In genomic region chr3:126315916-126316514, GRCh38 we compare ENCODE assay signal across 26 cellular contexts. TPM values are rescaled to one million over a fixed set of nuclear protein-coding genes. Genes with fewer than 3 reads are reported as not detected.
DNase-seq lines count a peak whose midpoint lies in the region; ATAC-seq and TF ChIP-seq lines count a peak whose summit lies in the region.
"Had no signal": no experiment of that assay in that cellular context is flagged by ENCODE, and none has a peak within 500 bp of the region (broad histone marks: within the 10 kb centered on the region; RNA-seq: fewer than 3 reads in every experiment).

No MANE protein-coding gene starts in this region.

- H3K79me2 ChIP-seq in H9 (ENCODE audit: insufficient read depth, low read length): no peaks in the 10 kb centered on the region

- H3K18ac ChIP-seq in H9 (ENCODE audit: insufficient read length, low read depth, low read length): peak overlapping the region; percentile 1

- H3K23me2 ChIP-seq in H9 (ENCODE audit: insufficient read length, low read depth, low read length, poor library complexity, severe bottlenecking): no peaks in the 10 kb centered on the region

- H2BK5ac ChIP-seq in H9 (ENCODE audit: insufficient read length, low read length): no peak overlapping the region

- H2AK5ac ChIP-seq in H9 (ENCODE audit: insufficient read length, low read length): no peak overlapping the region

- TF ChIP-seq EP300 in suprapubic skin (IDR thresholded peaks at IDR 0.05): no peak

- H2BK15ac ChIP-seq in H9 (ENCODE audit: low read depth, low read length): no peak overlapping the region

- no peak overlapping the region for H3K4me3 Mint-ChIP-seq in H9
- no peak overlapping the region for H3K4me3 Mint-ChIP-seq in endodermal cell
- H3K4me3 Mint-ChIP-seq in nephron: no peak overlapping the region
- H3K4me3 Mint-ChIP-seq in stimulated activated naive CD8-positive, alpha-beta T cell treated with anti-CD3 and anti-CD28 coated beads, Interleukin-15, amount 100 ng/mL, for 72 hours: no peak overlapping the region
- H3K4me3 Mint-ChIP-seq in glutamatergic neuron (ENCODE audit: unreplicated experiment): no peak overlapping the region
- H3K4me3 Mint-ChIP-seq: activated naive CD4-positive, alpha-beta T cell treated with anti-CD3 and anti-CD28 coated beads for 36 hours; mesothelial cell of epicardium; naive thymus-derived CD4-positive, alpha-beta T cell; T-cell had no signal

- no peak overlapping the region for H3K9ac ChIP-seq in H9 (ENCODE audit: extremely low read depth, insufficient read length, low read length)
- no peak overlapping the region for H3K9ac ChIP-seq in endodermal cell (ENCODE audit: extremely low read depth, low read length, poor library complexity, severe bottlenecking)

- H3K4me3 ChIP-seq in endodermal cell (ENCODE audit: low read length): no peak overlapping the region
- no peak overlapping the region for H3K4me3 ChIP-seq in suprapubic skin
- H3K4me3 ChIP-seq: esophagus squamous epithelium, left lung, MG63, SJSA1 had no signal

- H3K9me3 ChIP-seq in H9 (ENCODE audit: control insufficient read depth, low read depth, low read length) (no peaks in the 10 kb centered on the region), endodermal cell (ENCODE audit: control insufficient read depth, low read length) (no peaks in the 10 kb centered on the region), suprapubic skin (no peaks in the 10 kb centered on the region)
- H3K9me3 ChIP-seq: BE2C, esophagus squamous epithelium, left lung, MG63, SJSA1 had no signal

- peak; percentile 37 for ATAC-seq in stimulated activated naive CD8-positive, alpha-beta T cell treated with anti-CD3 and anti-CD28 coated beads, Interleukin-15, amount 100 ng/mL, for 72 hours
- ATAC-seq in GM18861 (IDR thresholded peaks at IDR 0.05; ENCODE audit: unreplicated experiment): no peak
- ATAC-seq: left lung, T-cell had no signal

- no peak overlapping the region for H3K23ac ChIP-seq in H9 (ENCODE audit: insufficient read length, low read depth, low read length)

- no peak overlapping the region for H4K8ac ChIP-seq in H9 (replicated peaks; ENCODE audit: insufficient read length, low read depth, low read length)

- H3K36me3 ChIP-seq in endodermal cell (ENCODE audit: control insufficient read depth, insufficient read depth, low read length) (no peaks in the 10 kb centered on the region), suprapubic skin (no peaks in the 10 kb centered on the region)
- H3K36me3 ChIP-seq: BE2C, esophagus squamous epithelium, left lung, MG63, SJSA1 had no signal

- peaks cover 4% of the 10 kb centered on the region in 2 experiments; a peak in 4 of 5 replicates for H3K9me3 Mint-ChIP-seq in H9
- peaks cover 1% of the 10 kb centered on the region for H3K9me3 Mint-ChIP-seq in endodermal cell
- H3K9me3 Mint-ChIP-seq in nephron: peaks cover 14% of the 10 kb centered on the region
- H3K9me3 Mint-ChIP-seq in stimulated activated naive CD8-positive, alpha-beta T cell treated with anti-CD3 and anti-CD28 coated beads, Interleukin-15, amount 100 ng/mL, for 72 hours: no peaks in the 10 kb centered on the region
- peaks cover under 1% of the 10 kb centered on the region for H3K9me3 Mint-ChIP-seq in glutamatergic neuron (ENCODE audit: unreplicated experiment)
- H3K9me3 Mint-ChIP-seq: activated naive CD4-positive, alpha-beta T cell treated with anti-CD3 and anti-CD28 coated beads for 36 hours; T-cell had no signal

- no peaks in the 10 kb centered on the region for H3K79me1 ChIP-seq in H9 (ENCODE audit: insufficient read depth, low read depth, low read length, poor library complexity, severe bottlenecking)

- H3K27me3 ChIP-seq in H9 (ENCODE audit: insufficient read depth, low read length) (no peaks in the 10 kb centered on the region), endodermal cell (ENCODE audit: control insufficient read depth, insufficient read depth, low read length, poor library complexity, severe bottlenecking) (no peaks in the 10 kb centered on the region), suprapubic skin (no peaks in the 10 kb centered on the region)
- H3K27me3 ChIP-seq: BE2C, esophagus squamous epithelium, left lung, MG63, SJSA1 had no signal

- H3K27me3 Mint-ChIP-seq in H9 (ENCODE audit: low read depth): peaks cover 10% of the 10 kb centered on the region
- peaks cover 2% of the 10 kb centered on the region for H3K27me3 Mint-ChIP-seq in endodermal cell (ENCODE audit: insufficient read depth)
- peaks cover 11% of the 10 kb centered on the region for H3K27me3 Mint-ChIP-seq in nephron (ENCODE audit: low read depth)
- peaks cover 9% of the 10 kb centered on the region for H3K27me3 Mint-ChIP-seq in stimulated activated naive CD8-positive, alpha-beta T cell treated with anti-CD3 and anti-CD28 coated beads, Interleukin-15, amount 100 ng/mL, for 72 hours
- H3K27me3 Mint-ChIP-seq in glutamatergic neuron (ENCODE audit: unreplicated experiment): peaks cover 4% of the 10 kb centered on the region

- no peak for TF ChIP-seq POLR2A in suprapubic skin (IDR thresholded peaks at IDR 0.05)

- H3K27ac Mint-ChIP-seq in H9 (no peak overlapping the region), endodermal cell (no peak overlapping the region), nephron (peak overlapping the region in 2 of 3 experiments; percentile 14 to 45), glutamatergic neuron (ENCODE audit: unreplicated experiment) (no peak overlapping the region)
- peak overlapping the region in 1 of 2 donors; percentile 71 for H3K27ac Mint-ChIP-seq in stimulated activated naive CD8-positive, alpha-beta T cell treated with anti-CD3 and anti-CD28 coated beads, Interleukin-15, amount 100 ng/mL, for 72 hours
- H3K27ac Mint-ChIP-seq: activated naive CD4-positive, alpha-beta T cell treated with anti-CD3 and anti-CD28 coated beads for 36 hours; mesothelial cell of epicardium; naive thymus-derived CD4-positive, alpha-beta T cell; T-cell had no signal

- H3K36me3 Mint-ChIP-seq in H9 (ENCODE audit: insufficient read depth in 1 of 3, low read depth in 3 of 3): peaks cover 0 to 2% (median 0%) of the 10 kb centered on the region in 3 experiments; a peak in 1 of 7 replicates
- H3K36me3 Mint-ChIP-seq in endodermal cell (ENCODE audit: low read depth): no peaks in the 10 kb centered on the region
- H3K36me3 Mint-ChIP-seq in nephron (ENCODE audit: low read depth): no peaks in the 10 kb centered on the region
- H3K36me3 Mint-ChIP-seq in glutamatergic neuron (ENCODE audit: unreplicated experiment): peaks cover 16% of the 10 kb centered on the region
- H3K36me3 Mint-ChIP-seq: mesothelial cell of epicardium, T-cell had no signal

- no peak overlapping the region for H2AFZ ChIP-seq in H9 (ENCODE audit: low read length)

- H3K4me1 Mint-ChIP-seq in H9 (peaks cover 14 to 18% of the 10 kb centered on the region in 2 experiments), endodermal cell (peaks cover 2% of the 10 kb centered on the region), nephron (peaks cover 9% of the 10 kb centered on the region), glutamatergic neuron (ENCODE audit: low read depth, unreplicated experiment) (no peaks in the 10 kb centered on the region)
- no peaks in the 10 kb centered on the region for H3K4me1 Mint-ChIP-seq in stimulated activated naive CD8-positive, alpha-beta T cell treated with anti-CD3 and anti-CD28 coated beads, Interleukin-15, amount 100 ng/mL, for 72 hours
- H3K4me1 Mint-ChIP-seq: T-cell had no signal

- H4K20me1 ChIP-seq in H9 (ENCODE audit: control insufficient read depth, insufficient read depth, insufficient read length): no peaks in the 10 kb centered on the region

- H2BK12ac ChIP-seq in H9 (ENCODE audit: insufficient read length, low read depth, low read length): no peak overlapping the region

- H2BK120ac ChIP-seq in H9 (ENCODE audit: low read depth, low read length, poor library complexity, severe bottlenecking): no peak overlapping the region

- H3K14ac ChIP-seq in H9 (ENCODE audit: insufficient read depth, low read length): 0 out of 2 replicates have a peak overlapping the region, but pooled peaks have one; percentile 8

- H3K4me2 ChIP-seq in H9 (ENCODE audit: insufficient read depth, insufficient read length, low read length): no peak overlapping the region

- H4K5ac ChIP-seq in H9 (ENCODE audit: insufficient read length, low read depth, low read length): no peak overlapping the region

- DNase-seq in H9: peak; percentile 15
- peak; percentile 27 for DNase-seq in endodermal cell
- DNase-seq in stimulated activated naive CD8-positive, alpha-beta T cell treated with anti-CD3 and anti-CD28 coated beads, Interleukin-15, amount 100 ng/mL, for 72 hours: no peak
- DNase-seq in T-helper 2 cell: no peak
- no peak for DNase-seq in suprapubic skin (ENCODE audit: low spot score in 2 of 2)
- DNase-seq in glutamatergic neuron: no peak
- DNase-seq: activated CD4-positive, alpha-beta T cell treated with anti-CD3 and anti-CD28 coated beads, Interleukin-2, amount 50 U/mL, for 4 hours; activated CD4-positive, CD25-positive, alpha-beta regulatory T cell; activated naive CD4-positive, alpha-beta T cell treated with anti-CD3 and anti-CD28 coated beads for 36 hours; amniotic stem cell; BE2C; effector memory CD4-positive, alpha-beta T cell; esophagus squamous epithelium; KG1; MG63; naive thymus-derived CD4-positive, alpha-beta T cell; NCI-H2081; NCI-H2227 treated with DMSO at 0.1 percent for 48 hours; NCI-H748 treated with DMSO at 0.1 percent for 48 hours; substantia nigra; T-cell had no signal

- no CpG with 5 or more reads among the region's 16 CpGs for WGBS in H9 (ENCODE audit: extremely low coverage, insufficient read length, low lambda C conversion rate)
- 89 to 92% methylated on average over 7 to 16 of the region's 16 CpGs for WGBS in endodermal cell (ENCODE audit: insufficient coverage in 1 of 2, insufficient read length in 1 of 2), 2 experiments
- 82% methylated on average over 16 of the region's 16 CpGs for WGBS in suprapubic skin

- H3K27ac ChIP-seq in H9 (ENCODE audit: insufficient read length, low read depth, low read length) (no peak overlapping the region), endodermal cell (ENCODE audit: low read depth, low read length) (no peak overlapping the region), suprapubic skin (no peak overlapping the region)
- H3K27ac ChIP-seq: esophagus squamous epithelium, left lung, SJSA1 had no signal

- H4K91ac ChIP-seq in H9 (ENCODE audit: insufficient read length, low read depth, low read length): no peak overlapping the region

- TF ChIP-seq CTCF in H9 (conservative IDR thresholded peaks at IDR 0.05) (no peak), endodermal cell (conservative IDR thresholded peaks at IDR 0.05) (no peak), nephron (IDR thresholded peaks at IDR 0.05; ENCODE audit: unreplicated experiment in 3 of 3) (no peak), suprapubic skin (IDR thresholded peaks at IDR 0.05) (no peak), glutamatergic neuron (IDR thresholded peaks at IDR 0.05; ENCODE audit: partially characterized antibody, unreplicated experiment) (no peak)

- H3T11ph ChIP-seq in H9 (ENCODE audit: low read length): no peak overlapping the region

- H2BK20ac ChIP-seq in H9 (ENCODE audit: low read depth, low read length, poor library complexity, severe bottlenecking): no peak overlapping the region

- H3K4ac ChIP-seq in H9 (ENCODE audit: low read depth, low read length): no peak overlapping the region

- H3K56ac ChIP-seq in H9 (ENCODE audit: insufficient read length, low read depth, low read length): no peak overlapping the region

- H3K4me1 ChIP-seq in H9 (ENCODE audit: insufficient read depth, low read length) (no peaks in the 10 kb centered on the region; the same call in 1 of the 2 replicates), endodermal cell (ENCODE audit: control insufficient read depth, insufficient read depth, low read length) (no peaks in the 10 kb centered on the region), suprapubic skin (no peaks in the 10 kb centered on the region)
- H3K4me1 ChIP-seq: BE2C, esophagus squamous epithelium, left lung, SJSA1 had no signal

RNA-seq across cellular contexts. Expression of gene KLF15, which starts 41.2 kb away (rescaled TPM):
- total RNA-seq in H9 (2021) (10.8 and 11.4 TPM in 2 replicates), endodermal cell (10 to 100 TPM; 20.7 to 31.1 TPM), suprapubic skin (10 to 100 TPM in 3 of 4 donors, 1 to 10 TPM in 1; 7.3 to 19.2 (median 14.3) TPM), glutamatergic neuron (ENCODE audit: unreplicated experiment) (0.74 TPM)
- 7.3 TPM for polyA plus RNA-seq in endodermal cell (2013, experiment 1 of 2)
- 5.6 TPM for polyA plus RNA-seq in endodermal cell (2013, experiment 2 of 2)
- polyA plus RNA-seq: naive thymus-derived CD4-positive, alpha-beta T cell had no signal

Comparison
In these comparisons a context has a peak if more than half of its experiments do, and no peak if none do; other contexts are left out.
1. DNase-seq: peak in H9 (single experiment) and endodermal cell (single experiment); none in stimulated activated naive CD8-positive, alpha-beta T cell treated with anti-CD3 and anti-CD28 coated beads, Interleukin-15, amount 100 ng/mL, for 72 hours (0 of 2), T-helper 2 cell (0 of 5), suprapubic skin (0 of 2) and glutamatergic neuron (single experiment).
2. H3K27ac Mint-ChIP-seq: peak in nephron (2 of 3); none in H9 (0 of 3), endodermal cell (single experiment) and glutamatergic neuron (single experiment).